8 cellular contexts compared by ENCODE assay signal in genomic region chrX:7120578-7121219, GRCh38. TPM values are rescaled to one million over a fixed set of nuclear protein-coding genes. Genes with fewer than 3 reads are reported as not detected.
DNase-seq lines count a peak whose midpoint lies in the region; TF ChIP-seq lines count a peak whose summit lies in the region.

No MANE protein-coding gene starts in this region.

- in situ Hi-C loops in astrocyte of the spinal cord (cut with HindIII; ENCODE audit: low sequenced_read_pairs), result no loop called here

- H3K36me3 Mint-ChIP-seq in mesothelial cell of epicardium, result peaks cover 19% of the 10 kb centered on the region
- H3K36me3 Mint-ChIP-seq in immature natural killer cell, result peaks cover 10 to 13% (median 10%) of the 10 kb centered on the region in 3 donors

- H3K9me3 Mint-ChIP-seq in mesothelial cell of epicardium (peaks cover 11% of the 10 kb centered on the region), immature natural killer cell (no peaks in the 10 kb centered on the region)

- H3K4me3 Mint-ChIP-seq in mesothelial cell of epicardium, result no peak overlapping the region
- H3K4me3 Mint-ChIP-seq in immature natural killer cell, result no peak overlapping the region

- H3K4me3 ChIP-seq in astrocyte of the spinal cord (ENCODE audit: low read depth, low read length), result no peak overlapping the region

- H3K4me1 Mint-ChIP-seq in mesothelial cell of epicardium (peaks cover 25% of the 10 kb centered on the region), immature natural killer cell (peaks cover 18 to 39% of the 10 kb centered on the region in 2 donors)

- peak; percentile 23 for DNase-seq in ELR (ENCODE audit: low read depth)
- peak; percentile 62 for DNase-seq in NCI-H1105 (lab: John Stamatoyannopoulos, UW)
- peak; percentile 65 for DNase-seq in astrocyte of the spinal cord (ENCODE audit: low read depth, low spot score)
- DNase-seq in mesothelial cell of epicardium (ENCODE audit: low spot score in 2 of 2, unreplicated experiment in 2 of 2), result no peak
- DNase-seq in activated CD4-positive, CD25-positive, alpha-beta regulatory T cell treated with anti-CD3 and anti-CD28 coated beads, Interleukin-2, amount 50 U/mL, for 72 hours, result no peak
- no peak for DNase-seq in NK-92 (lab: John Stamatoyannopoulos, UW; ENCODE audit: unreplicated experiment)
- DNase-seq in immature natural killer cell, result no peak
- DNase-seq in NCI-H2171 (lab: John Stamatoyannopoulos, UW), result no peak

- H3K27ac Mint-ChIP-seq in mesothelial cell of epicardium (peak overlapping the region; percentile 62), immature natural killer cell (no peak overlapping the region)

- H3K27me3 Mint-ChIP-seq in mesothelial cell of epicardium (ENCODE audit: low read depth) (no peaks in the 10 kb centered on the region), immature natural killer cell (ENCODE audit: low read depth in 3 of 3) (no peaks in the 10 kb centered on the region)

- no peak for TF ChIP-seq CTCF in astrocyte of the spinal cord (IDR thresholded peaks at IDR 0.05; ENCODE audit: low read depth, low read length)
- no peak for TF ChIP-seq CTCF in mesothelial cell of epicardium (IDR thresholded peaks at IDR 0.05; ENCODE audit: unreplicated experiment)

RNA-seq across cellular contexts. Expression of gene STS, which starts 26.8 kb away (rescaled TPM):
- total RNA-seq in mesothelial cell of epicardium, result 4.2 to 4.5 TPM (median 4.4 TPM) in 3 replicates
- polyA plus RNA-seq in immature natural killer cell, result 1 to 10 TPM; 1.6 to 3.7 (median 3.5) TPM

RNA-seq across cellular contexts. Expression of gene PUDP, which starts 27.3 kb away (rescaled TPM):
- 41.4 to 45.6 TPM (median 44.5 TPM) in 3 replicates for total RNA-seq in mesothelial cell of epicardium
- polyA plus RNA-seq in immature natural killer cell, result 10 to 100 TPM in 2 of 3 donors, 1 to 10 TPM in 1; 5.4 to 17.4 (median 13.0) TPM

Comparison
In these comparisons a context has a peak if more than half of its experiments do, and no peak if none do; other contexts are left out.
1. DNase-seq: peak in ELR (single experiment), NCI-H1105 (single experiment) and astrocyte of the spinal cord (single experiment); none in mesothelial cell of epicardium (0 of 2), activated CD4-positive, CD25-positive, alpha-beta regulatory T cell treated with anti-CD3 and anti-CD28 coated beads, Interleukin-2, amount 50 U/mL, for 72 hours (single experiment), NK-92 (single experiment), immature natural killer cell (0 of 3) and NCI-H2171 (single experiment).